20 cellular contexts compared by ENCODE assay signal in genomic region chr5:122984425-122984824, GRCh38. TPM values are rescaled to one million over a fixed set of nuclear protein-coding genes. Genes with fewer than 3 reads are reported as not detected.
DNase-seq lines count a peak whose midpoint lies in the region; ATAC-seq and TF ChIP-seq lines count a peak whose summit lies in the region.
"Had no signal": no experiment of that assay in that cellular context is flagged by ENCODE, and none has a peak within 500 bp of the region (broad histone marks: within the 10 kb centered on the region; RNA-seq: fewer than 3 reads in every experiment).

No MANE protein-coding gene starts in this region.

- no peaks in the 10 kb centered on the region for H3K27me3 ChIP-seq in MM.1S (replicated peaks; ENCODE audit: insufficient read depth, low read length)

- no peaks in the 10 kb centered on the region for H3K79me2 ChIP-seq in MM.1S (ENCODE audit: low read length)

- no peak for TF ChIP-seq CTCF in endothelial cell (IDR thresholded peaks at IDR 0.05; ENCODE audit: unreplicated experiment)
- no peak for TF ChIP-seq CTCF in MM.1S (IDR thresholded peaks at IDR 0.05; ENCODE audit: low read length)

- H3K4me2 ChIP-seq in MM.1S (ENCODE audit: low read depth, low read length) = no peak overlapping the region
- H3K4me2 ChIP-seq: smooth muscle cell had no signal

- ATAC-seq in GM18907 (IDR thresholded peaks at IDR 0.05; ENCODE audit: unreplicated experiment) = peak; percentile 60
- ATAC-seq in GM19467 (IDR thresholded peaks at IDR 0.05; ENCODE audit: unreplicated experiment) = peak; percentile 38
- ATAC-seq in HG02798 (IDR thresholded peaks at IDR 0.05; ENCODE audit: poor library complexity, unreplicated experiment) = peak; percentile 42
- peak; percentile 49 for ATAC-seq in HG03571 (IDR thresholded peaks at IDR 0.05; ENCODE audit: unreplicated experiment)

- H3K36me3 ChIP-seq in MM.1S (replicated peaks; ENCODE audit: insufficient read depth, low read length) = no peaks in the 10 kb centered on the region
- H3K36me3 ChIP-seq: thoracic aorta had no signal

- no peaks in the 10 kb centered on the region for H3F3A ChIP-seq in MM.1S (ENCODE audit: insufficient read depth, low read length)

- no peaks in the 10 kb centered on the region for H3K4me1 ChIP-seq in MM.1S (ENCODE audit: low read length)

- H3K9me3 ChIP-seq in MM.1S (replicated peaks; ENCODE audit: insufficient read depth, low read length) = no peaks in the 10 kb centered on the region
- H3K9me3 ChIP-seq: thoracic aorta had no signal

- H3K36me3 Mint-ChIP-seq in endothelial cell (ENCODE audit: low read depth, unreplicated experiment) = no peaks in the 10 kb centered on the region
- H3K36me3 Mint-ChIP-seq: activated naive CD4-positive, alpha-beta T cell treated with anti-CD3 and anti-CD28 coated beads, Interleukin-2, amount 50 U/mL, for 24 hours; naive B cell; stimulated activated naive B cell treated with anti-CD40 and anti-IgM and Interleukin-4, amounts not matched to agents 10 μg/mL and 1 μg/mL and 100 μg/mL, for 72 hours had no signal

- H3K9ac ChIP-seq in MM.1S (ENCODE audit: low read length) = no peak overlapping the region
- H3K9ac ChIP-seq: GM23248 had no signal

- H3K27ac ChIP-seq in MM.1S (ENCODE audit: low read length) = no peak overlapping the region
- H3K27ac ChIP-seq: GM23248, thoracic aorta had no signal

- DNase-seq in Kasumi-1 (lab: John Stamatoyannopoulos, UW) (no peak), endothelial cell (ENCODE audit: low spot score) (no peak), MM.1S (no peak)
- DNase-seq: activated CD4-positive, alpha-beta T cell treated with anti-CD3 and anti-CD28 coated beads for 48 hours; anterior cingulate cortex; GM23248; naive B cell; NCI-H2107; nucleus accumbens; RPMI8226; stimulated activated naive B cell treated with anti-CD40 and anti-IgM and Interleukin-4, amounts not matched to agents 10 μg/mL and 1 μg/mL and 100 μg/mL, for 72 hours; T-helper 2 cell had no signal

- no peak overlapping the region for H3K4me3 Mint-ChIP-seq in endothelial cell (ENCODE audit: unreplicated experiment)
- H3K4me3 Mint-ChIP-seq: activated naive CD4-positive, alpha-beta T cell treated with anti-CD3 and anti-CD28 coated beads, Interleukin-2, amount 50 U/mL, for 24 hours; activated T-helper 1 cell treated with anti-CD3 and anti-CD28 coated beads, Interleukin-12 subunit alpha, Interleukin-12 subunit beta, Interleukin-2, Interleukin-4 antibody, amounts not matched to agents 30 ng/mL and 10 ng/mL and 1 ng/mL, durations not matched to agents 14 hours and 24 hours and 36 hours; naive B cell; stimulated activated naive B cell treated with anti-CD40 and anti-IgM and Interleukin-4, amounts not matched to agents 10 μg/mL and 1 μg/mL and 100 μg/mL, for 72 hours had no signal

- no peaks in the 10 kb centered on the region for H4K20me1 ChIP-seq in MM.1S (ENCODE audit: insufficient read depth, low read length)

- peaks cover 3% of the 10 kb centered on the region for H3K27me3 Mint-ChIP-seq in endothelial cell (ENCODE audit: unreplicated experiment)
- H3K27me3 Mint-ChIP-seq: activated naive CD4-positive, alpha-beta T cell treated with anti-CD3 and anti-CD28 coated beads, Interleukin-2, amount 50 U/mL, for 24 hours had no signal

- H3K27ac Mint-ChIP-seq in endothelial cell (ENCODE audit: unreplicated experiment) = no peak overlapping the region
- H3K27ac Mint-ChIP-seq: activated naive CD4-positive, alpha-beta T cell treated with anti-CD3 and anti-CD28 coated beads, Interleukin-2, amount 50 U/mL, for 24 hours; activated T-helper 1 cell treated with anti-CD3 and anti-CD28 coated beads, Interleukin-12 subunit alpha, Interleukin-12 subunit beta, Interleukin-2, Interleukin-4 antibody, amounts not matched to agents 30 ng/mL and 10 ng/mL and 1 ng/mL, durations not matched to agents 14 hours and 24 hours and 36 hours; stimulated activated naive B cell treated with anti-CD40 and anti-IgM and Interleukin-4, amounts not matched to agents 10 μg/mL and 1 μg/mL and 100 μg/mL, for 72 hours had no signal

- no peaks in the 10 kb centered on the region for H3K4me1 Mint-ChIP-seq in endothelial cell (ENCODE audit: unreplicated experiment)
- H3K4me1 Mint-ChIP-seq: activated naive CD4-positive, alpha-beta T cell treated with anti-CD3 and anti-CD28 coated beads, Interleukin-2, amount 50 U/mL, for 24 hours had no signal

- no peak overlapping the region for H3K4me3 ChIP-seq in MM.1S (ENCODE audit: low read length)
- H3K4me3 ChIP-seq: GM23248, smooth muscle cell, thoracic aorta had no signal

- no peaks in the 10 kb centered on the region for H3K9me2 ChIP-seq in MM.1S (replicated peaks; ENCODE audit: insufficient read depth, low read length)

- H2AFZ ChIP-seq in MM.1S (ENCODE audit: low read length) = no peak overlapping the region
- H2AFZ ChIP-seq: GM23248 had no signal

- no peaks in the 10 kb centered on the region for H3K9me3 Mint-ChIP-seq in endothelial cell (ENCODE audit: unreplicated experiment)
- H3K9me3 Mint-ChIP-seq: activated naive CD4-positive, alpha-beta T cell treated with anti-CD3 and anti-CD28 coated beads, Interleukin-2, amount 50 U/mL, for 24 hours; activated T-helper 1 cell treated with anti-CD3 and anti-CD28 coated beads, Interleukin-12 subunit alpha, Interleukin-12 subunit beta, Interleukin-2, Interleukin-4 antibody, amounts not matched to agents 30 ng/mL and 10 ng/mL and 1 ng/mL, durations not matched to agents 14 hours and 24 hours and 36 hours; naive B cell; stimulated activated naive B cell treated with anti-CD40 and anti-IgM and Interleukin-4, amounts not matched to agents 10 μg/mL and 1 μg/mL and 100 μg/mL, for 72 hours had no signal

RNA-seq across cellular contexts. Expression of gene PPIC, which starts 52.1 kb away (rescaled TPM):
- 25.6 TPM for total RNA-seq in endothelial cell (ENCODE audit: unreplicated experiment)
- total RNA-seq: activated T-helper 1 cell treated with anti-CD3 and anti-CD28 coated beads, Interleukin-12 subunit alpha, Interleukin-12 subunit beta, Interleukin-2, Interleukin-4 antibody, amounts not matched to agents 30 ng/mL and 10 ng/mL and 1 ng/mL, durations not matched to agents 14 hours and 24 hours and 36 hours had no signal
